Comparison of ENCODE assay signal across 27 cellular contexts in genomic region chr12:96246926-96247566, GRCh38. TPM values are rescaled to one million over a fixed set of nuclear protein-coding genes. Genes with fewer than 3 reads are reported as not detected.
DNase-seq lines count a peak whose midpoint lies in the region; TF ChIP-seq lines count a peak whose summit lies in the region.
"Had no signal": no experiment of that assay in that cellular context is flagged by ENCODE, and none has a peak within 500 bp of the region (broad histone marks: within the 10 kb centered on the region; RNA-seq: fewer than 3 reads in every experiment).

No MANE protein-coding gene starts in this region.

- CTCF ChIA-PET in AG04450 (lab: Charles Lee) = interaction anchor here (0.6 kb wide), 1 partner anchor 205 kb away, joined by 3 read pairs; no protein-coding TSS in a partner anchor

- no peaks in the 10 kb centered on the region for H3K27me3 ChIP-seq in AG04450 (ENCODE audit: control insufficient read depth, insufficient read depth, low read length)
- H3K27me3 ChIP-seq: cardiac muscle cell, Peyer's patch, stomach, thyroid gland had no signal

- peaks cover 31% of the 10 kb centered on the region for H3K4me1 Mint-ChIP-seq in activated T-helper 2 cell treated with anti-CD3 and anti-CD28 coated beads, Interferon-gamma antibody, Interleukin-2, Interleukin-4, amounts not matched to agents 10 μg/mL and 5 μg/mL and 100 μg/mL, durations not matched to agents 14 hours and 24 hours and 36 hours (ENCODE audit: low read depth)
- H3K4me1 Mint-ChIP-seq: mesothelial cell of epicardium had no signal

- peaks cover 62% of the 10 kb centered on the region for H3K36me3 Mint-ChIP-seq in activated T-helper 2 cell treated with anti-CD3 and anti-CD28 coated beads, Interferon-gamma antibody, Interleukin-2, Interleukin-4, amounts not matched to agents 10 μg/mL and 5 μg/mL and 100 μg/mL, durations not matched to agents 14 hours and 24 hours and 36 hours (ENCODE audit: low read depth)

- H3K9me3 ChIP-seq in AG04450 (ENCODE audit: control insufficient read depth, insufficient read depth, low read length) = no peaks in the 10 kb centered on the region; the same call in 1 of the 2 replicates
- H3K9me3 ChIP-seq: left ventricle myocardium inferior, Peyer's patch, stomach, thyroid gland had no signal

- no peaks in the 10 kb centered on the region for H3K9me3 Mint-ChIP-seq in activated T-helper 2 cell treated with anti-CD3 and anti-CD28 coated beads, Interferon-gamma antibody, Interleukin-2, Interleukin-4, amounts not matched to agents 10 μg/mL and 5 μg/mL and 100 μg/mL, durations not matched to agents 14 hours and 24 hours and 36 hours
- H3K9me3 Mint-ChIP-seq: activated CD4-positive, alpha-beta memory T cell treated with anti-CD3 and anti-CD28 coated beads for 36 hours; activated naive CD8-positive, alpha-beta T cell treated with anti-CD3 and anti-CD28 coated beads for 36 hours; mesothelial cell of epicardium; naive B cell had no signal

- POLR2A ChIA-PET in AG04450 (lab: Yijun Ruan, JAX) = no interaction called here

- H3K27ac ChIP-seq in AG04450 (ENCODE audit: low read depth, low read length) = peak overlapping the region; percentile 4
- H3K27ac ChIP-seq: cardiac muscle cell, HL-60, left ventricle myocardium inferior, Peyer's patch, stomach, thyroid gland had no signal

- H3K27ac Mint-ChIP-seq in activated T-helper 2 cell treated with anti-CD3 and anti-CD28 coated beads, Interferon-gamma antibody, Interleukin-2, Interleukin-4, amounts not matched to agents 10 μg/mL and 5 μg/mL and 100 μg/mL, durations not matched to agents 14 hours and 24 hours and 36 hours = peak overlapping the region; percentile 44
- H3K27ac Mint-ChIP-seq: mesothelial cell of epicardium had no signal

- intact Hi-C loops in activated T-helper 2 cell treated with anti-CD3 and anti-CD28 coated beads, Interferon-gamma antibody, Interleukin-2, Interleukin-4, amounts not matched to agents 10 μg/mL and 5 μg/mL and 100 μg/mL, durations not matched to agents 14 hours and 24 hours and 36 hours (cut with micrococcal nuclease) = no loop called here

- no peaks in the 10 kb centered on the region for H3K27me3 Mint-ChIP-seq in activated T-helper 2 cell treated with anti-CD3 and anti-CD28 coated beads, Interferon-gamma antibody, Interleukin-2, Interleukin-4, amounts not matched to agents 10 μg/mL and 5 μg/mL and 100 μg/mL, durations not matched to agents 14 hours and 24 hours and 36 hours (ENCODE audit: low read depth)
- H3K27me3 Mint-ChIP-seq: activated CD4-positive, alpha-beta memory T cell treated with anti-CD3 and anti-CD28 coated beads for 36 hours; activated naive CD8-positive, alpha-beta T cell treated with anti-CD3 and anti-CD28 coated beads for 36 hours; B cell; naive B cell had no signal

- peak; percentile 41 for DNase-seq in activated CD8-positive, alpha-beta memory T cell treated with anti-CD3 and anti-CD28 coated beads for 24 hours
- no peak for DNase-seq in activated CD8-positive, alpha-beta memory T cell treated with anti-CD3 and anti-CD28 coated beads, Interleukin-2, amount 50 U/mL, for 4 hours
- DNase-seq in AG04450 (ENCODE audit: low read depth, low spot score) (no peak), islet precursor cell (peak; percentile 40), kidney glomerular epithelial cell (lab: John Stamatoyannopoulos, UW) (no peak), AG20443 (ENCODE audit: low spot score) (no peak), DMS114 treated with DMSO at 0.1 percent for 48 hours (lab: John Stamatoyannopoulos, UW; ENCODE audit: unreplicated experiment) (no peak)
- no peak for DNase-seq in activated T-helper 2 cell treated with anti-CD3 and anti-CD28 coated beads, Interferon-gamma antibody, Interleukin-2, Interleukin-4, amounts not matched to agents 10 μg/mL and 5 μg/mL and 100 μg/mL, durations not matched to agents 14 hours and 24 hours and 36 hours (ENCODE audit: low spot score)
- DNase-seq: 8988T; activated CD4-positive, CD25-positive, alpha-beta regulatory T cell; activated naive CD8-positive, alpha-beta T cell treated with anti-CD3 and anti-CD28 coated beads for 36 hours; aorta; cortex of kidney; Kasumi-1; left ventricle myocardium inferior; naive B cell; NCI-H1436 treated with DMSO at 0.1 percent for 48 hours; NCI-H345; occipital lobe; Peyer's patch; stomach; thyroid gland had no signal

- no peak overlapping the region for H3K4me3 Mint-ChIP-seq in activated T-helper 2 cell treated with anti-CD3 and anti-CD28 coated beads, Interferon-gamma antibody, Interleukin-2, Interleukin-4, amounts not matched to agents 10 μg/mL and 5 μg/mL and 100 μg/mL, durations not matched to agents 14 hours and 24 hours and 36 hours (ENCODE audit: low read depth)
- H3K4me3 Mint-ChIP-seq: activated CD4-positive, alpha-beta memory T cell treated with anti-CD3 and anti-CD28 coated beads for 36 hours; activated naive CD8-positive, alpha-beta T cell treated with anti-CD3 and anti-CD28 coated beads for 36 hours; B cell; mesothelial cell of epicardium; naive B cell had no signal

- TF ChIP-seq CTCF in AG04450 (IDR thresholded peaks at IDR 0.05; ENCODE audit: low read depth, low read length) = no peak

- no peak overlapping the region for H3K4me3 ChIP-seq in AG04450 (ENCODE audit: low read depth, low read length)
- H3K4me3 ChIP-seq: cardiac muscle cell, left ventricle myocardium inferior, Peyer's patch, stomach, thyroid gland had no signal

RNA-seq across cellular contexts. Expression of gene ELK3, which starts 52.9 kb away (rescaled TPM):
- polyA plus RNA-seq in AG04450 (2011; rRNA removed) = 26.7 and 31.2 TPM in 2 replicates
- polyA minus RNA-seq in AG04450 (2011; rRNA and poly(A)+ RNA removed) = 21.4 and 27.3 TPM in 2 replicates
- 37.0 and 39.7 TPM in 2 replicates for total RNA-seq in activated T-helper 2 cell treated with anti-CD3 and anti-CD28 coated beads, Interferon-gamma antibody, Interleukin-2, Interleukin-4, amounts not matched to agents 10 μg/mL and 5 μg/mL and 100 μg/mL, durations not matched to agents 14 hours and 24 hours and 36 hours

Comparison
In these comparisons a context has a peak if more than half of its experiments do, and no peak if none do; other contexts are left out.
1. DNase-seq: peak in activated CD8-positive, alpha-beta memory T cell treated with anti-CD3 and anti-CD28 coated beads for 24 hours (single experiment) and islet precursor cell (single experiment); none in activated CD8-positive, alpha-beta memory T cell treated with anti-CD3 and anti-CD28 coated beads, Interleukin-2, amount 50 U/mL, for 4 hours (single experiment), AG04450 (single experiment), activated T-helper 2 cell treated with anti-CD3 and anti-CD28 coated beads, Interferon-gamma antibody, Interleukin-2, Interleukin-4, amounts not matched to agents 10 μg/mL and 5 μg/mL and 100 μg/mL, durations not matched to agents 14 hours and 24 hours and 36 hours (single experiment), kidney glomerular epithelial cell (single experiment), AG20443 (single experiment) and DMS114 treated with DMSO at 0.1 percent for 48 hours (single experiment).